Comparison of ENCODE assay signal across 10 cellular contexts in genomic region chr15:40906947-40907802, GRCh38. TPM values are rescaled to one million over a fixed set of nuclear protein-coding genes. Genes with fewer than 3 reads are reported as not detected.
DNase-seq lines count a peak whose midpoint lies in the region; ATAC-seq and TF ChIP-seq lines count a peak whose summit lies in the region.
"Had no signal": no experiment of that assay in that cellular context is flagged by ENCODE, and none has a peak within 500 bp of the region (broad histone marks: within the 10 kb centered on the region; RNA-seq: fewer than 3 reads in every experiment).

No MANE protein-coding gene starts in this region.

- peaks cover 50% of the 10 kb centered on the region for H3K4me1 Mint-ChIP-seq in activated B cell treated with CpG ODN at 0.5 μM for 24 hours

- H3K4me3 Mint-ChIP-seq in activated B cell treated with CpG ODN at 0.5 μM for 24 hours = peak overlapping the region; percentile 82

- no peaks in the 10 kb centered on the region for H3K9me3 Mint-ChIP-seq in activated B cell treated with CpG ODN at 0.5 μM for 24 hours

- CTCF ChIA-PET in activated B cell treated with CpG ODN at 0.5 μM for 24 hours (lab: Charles Lee) = interaction anchor here (0.6 to 7.7 kb wide), 13 partner anchors 9 to 558 kb away, joined by 3 to 97 read pairs (median 17); partner anchors contain the start of genes CHP1, DLL4, EXD1 and VPS18

- POLR2A ChIA-PET in activated B cell treated with CpG ODN at 0.5 μM for 24 hours (lab: Charles Lee) = interaction anchor here (0.6 to 4.9 kb wide), 16 partner anchors 12 to 1757 kb away, joined by 3 to 33 read pairs (median 5); partner anchors contain the start of genes CHAC1, DLL4 and VPS18

- H3K4me1 ChIP-seq in mucosa of descending colon (ENCODE audit: low read depth) (peaks cover 36% of the 10 kb centered on the region), upper lobe of left lung (peaks cover 63 to 85% (median 79%) of the 10 kb centered on the region in 4 donors)

- no peaks in the 10 kb centered on the region for H3K27me3 ChIP-seq in upper lobe of left lung

- no peaks in the 10 kb centered on the region for H3K36me3 ChIP-seq in mucosa of descending colon (ENCODE audit: low read depth)
- H3K36me3 ChIP-seq in upper lobe of left lung = peaks cover 5 to 18% (median 16%) of the 10 kb centered on the region in 4 donors

- H3K27me3 Mint-ChIP-seq in activated B cell treated with CpG ODN at 0.5 μM for 24 hours = no peaks in the 10 kb centered on the region

- TF ChIP-seq CTCF in activated B cell treated with CpG ODN at 0.5 μM for 24 hours (IDR thresholded peaks at IDR 0.05) (no peak), mucosa of descending colon (IDR thresholded peaks at IDR 0.05) (no peak), upper lobe of left lung (IDR thresholded peaks at IDR 0.05) (no peak)

- peak overlapping the region; percentile 84 for H3K27ac Mint-ChIP-seq in activated B cell treated with CpG ODN at 0.5 μM for 24 hours

- H3K9me3 ChIP-seq in mucosa of descending colon (no peaks in the 10 kb centered on the region), upper lobe of left lung (no peaks in the 10 kb centered on the region)

- DNase-seq in EL = peak; percentile 50
- DNase-seq in Kasumi-1 (lab: John Stamatoyannopoulos, UW) = peak; percentile 38 to 51
- DNase-seq in activated B cell treated with CpG ODN at 0.5 μM for 24 hours = peak; percentile 43
- peak; percentile 49 for DNase-seq in effector CD4-positive, alpha-beta T cell
- peak; percentile 77 to 90 (median 83) for DNase-seq in mucosa of descending colon
- peak; percentile 56 to 90 for DNase-seq in upper lobe of left lung
- DNase-seq in mesenteric fat pad (ENCODE audit: low spot score) = no peak

- peaks cover 17% of the 10 kb centered on the region for H3K36me3 Mint-ChIP-seq in activated B cell treated with CpG ODN at 0.5 μM for 24 hours (ENCODE audit: low read depth)

- ATAC-seq in activated B cell treated with CpG ODN at 0.5 μM for 24 hours (ENCODE audit: low read depth) (peak; percentile 22), mucosa of descending colon (peak; percentile 44), upper lobe of left lung (ENCODE audit: low FRiP score in 2 of 2) (peak; percentile 2 to 16), HG03108 (IDR thresholded peaks at IDR 0.05; ENCODE audit: unreplicated experiment) (no peak)

- TF ChIP-seq POLR2A in upper lobe of left lung (IDR thresholded peaks at IDR 0.05) = peak in 1 of 4 donors; percentile 42

- 10 to 12% methylated on average over 14 to 21 of the region's 23 CpGs for WGBS in upper lobe of left lung, 2 donors

- H3K4me3 ChIP-seq in mucosa of descending colon = no peak overlapping the region
- H3K4me3 ChIP-seq in upper lobe of left lung = peak overlapping the region; percentile 4 to 52 (median 40)

- intact Hi-C loops in activated B cell treated with CpG ODN at 0.5 μM for 24 hours (cut with micrococcal nuclease) = loop anchor here (1.0 to 10.0 kb wide), 7 partner anchors 19 to 758 kb away; partner anchors contain the start of genes CHAC1, CHP1, INO80 and MGA
- intact Hi-C loops in mucosa of descending colon (cut with DNase I, micrococcal nuclease) = loop anchor here (10.0 kb wide), 1 partner anchor 278 kb away; no protein-coding TSS in a partner anchor

- TF ChIP-seq EP300 in upper lobe of left lung (IDR thresholded peaks at IDR 0.05) = no peak

- H3K27ac ChIP-seq in upper lobe of left lung = peak overlapping the region; percentile 89 to 95 (median 92)

RNA-seq across cellular contexts. Expression of gene VPS18, which starts 12.9 kb away (rescaled TPM):
- total RNA-seq in activated B cell treated with CpG ODN at 0.5 μM for 24 hours (25.3 and 26.2 TPM in 2 replicates), mucosa of descending colon (10 to 100 TPM; 14.1 to 21.1 (median 18.0) TPM), upper lobe of left lung (10 to 100 TPM; 19.9 to 43.2 (median 29.2) TPM), mesenteric fat pad (29.3 TPM)

RNA-seq across cellular contexts. Expression of gene DLL4, which starts 22.0 kb away (rescaled TPM):
- 0.05 TPM in 1 of 2 replicates, not detected in the other for total RNA-seq in activated B cell treated with CpG ODN at 0.5 μM for 24 hours
- 10 to 100 TPM in 2 of 3 donors, 1 to 10 TPM in 1; 9.4 to 23.0 (median 15.6) TPM for total RNA-seq in mucosa of descending colon
- 10 to 100 TPM in 5 of 6 donors, 1 to 10 TPM in 1; 9.5 to 38.0 (median 13.7) TPM for total RNA-seq in upper lobe of left lung
- total RNA-seq in mesenteric fat pad = 15.2 TPM
- total RNA-seq: T-helper 1 cell treated with Interleukin-12 subunit alpha and Interleukin-12 subunit beta and Interleukin-4 antibody, amounts not matched to agents 30 ng/mL and 1 ng/mL, for 36 hours had no signal

RNA-seq across cellular contexts. Expression of gene RHOV, which starts 33.1 kb away (rescaled TPM):
- total RNA-seq in activated B cell treated with CpG ODN at 0.5 μM for 24 hours (0.27 TPM in 1 of 2 replicates, not detected in the other), mucosa of descending colon (1 to 10 TPM; 1.6 to 6.2 (median 3.5) TPM), upper lobe of left lung (1 to 10 TPM in 1 of 6 donors, under 1 TPM in 2, not detected in 3; 0.46 to 2.1 (median 0.77) TPM), mesenteric fat pad (not detected)
- total RNA-seq: subcutaneous adipose tissue had no signal

RNA-seq across cellular contexts. Expression of gene CHAC1, which starts 46.1 kb away (rescaled TPM):
- 22.3 and 27.3 TPM in 2 replicates for total RNA-seq in activated B cell treated with CpG ODN at 0.5 μM for 24 hours
- 1 to 10 TPM in 2 of 3 donors, under 1 TPM in 1; 0.69 to 3.1 (median 2.6) TPM for total RNA-seq in mucosa of descending colon
- total RNA-seq in upper lobe of left lung = 10 to 100 TPM in 1 of 6 donors, 1 to 10 TPM in 5; 2.6 to 11.1 (median 3.4) TPM
- total RNA-seq in mesenteric fat pad = 2.4 TPM
